9 cellular contexts compared by ENCODE assay signal in the genomic region with DNA sequence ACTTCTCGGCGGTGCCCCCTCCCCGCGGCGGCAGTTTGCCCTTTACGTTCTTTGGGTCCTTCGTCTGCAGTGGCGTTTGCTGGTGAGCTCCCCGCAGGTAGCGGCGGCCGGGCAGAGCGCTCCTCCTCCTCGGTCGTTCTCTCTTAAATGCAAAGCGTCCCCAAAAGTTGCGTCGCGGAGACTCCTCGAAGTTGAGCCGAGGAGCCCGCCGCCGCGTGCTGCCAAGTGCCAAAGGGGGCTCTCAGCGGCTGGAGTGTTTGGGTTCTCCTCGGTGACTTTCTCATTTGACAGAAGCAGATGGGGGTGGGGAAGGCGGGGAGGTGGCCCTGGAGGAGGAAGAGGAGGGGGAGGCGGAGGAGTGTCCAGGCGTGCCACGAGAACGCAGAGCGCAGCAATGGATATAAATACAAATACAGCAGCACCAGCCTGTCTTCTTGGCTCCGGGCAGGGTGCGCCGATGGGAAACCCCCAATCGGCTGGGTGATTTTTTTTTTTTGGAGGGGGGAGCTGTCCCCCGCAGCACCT. TPM values are rescaled to one million over a fixed set of nuclear protein-coding genes. Genes with fewer than 3 reads are reported as not detected.
DNase-seq lines count a peak whose midpoint lies in the region; ATAC-seq and TF ChIP-seq lines count a peak whose summit lies in the region.
"Had no signal": no experiment of that assay in that cellular context is flagged by ENCODE, and none has a peak within 500 bp of the region (broad histone marks: within the 10 kb centered on the region; RNA-seq: fewer than 3 reads in every experiment).

Gene SOX21 (minus strand): TSS at position 259 of the 525 bp plus-strand sequence. CDS start 496 bp downstream, outside the sequence.

- H3K27me3 ChIP-seq in lower lobe of right lung (ENCODE audit: low read depth) (peaks cover 90% of the 10 kb centered on the region), aorta (ENCODE audit: control insufficient read depth in 1 of 2, insufficient read depth in 2 of 2, low read length in 1 of 2) (no peaks in the 10 kb centered on the region)

- intact Hi-C loops in natural killer cell (cut with micrococcal nuclease) (no loop called here), lower lobe of right lung (cut with DNase I) (no loop called here), aorta (cut with DNase I) (no loop called here)

- H3K4me3 ChIP-seq in lower lobe of right lung = peak within 1 kb of the TSS; percentile 46
- H3K4me3 ChIP-seq in aorta (ENCODE audit: low read length in 2 of 2) = peak within 1 kb of the TSS; percentile 29 to 43

- H3K4me3 Mint-ChIP-seq in natural killer cell = peak within 1 kb of the TSS; percentile 17
- no peak within 1 kb of the TSS for H3K4me3 Mint-ChIP-seq in natural killer cell treated with Interleukin-12 subunit alpha and Interleukin-12 subunit beta and Interleukin-15 and Interleukin-18, amount 100 ng/mL, for 72 hours

- no peak within 1 kb of the TSS for H3K27ac ChIP-seq in lower lobe of right lung
- no peak within 1 kb of the TSS for H3K27ac ChIP-seq in aorta (ENCODE audit: low read depth in 1 of 2, low read length in 2 of 2)

- ATAC-seq in natural killer cell = no peak
- no peak for ATAC-seq in natural killer cell treated with Interleukin-12 subunit alpha and Interleukin-12 subunit beta and Interleukin-15 and Interleukin-18, amount 100 ng/mL, for 72 hours
- ATAC-seq in lower lobe of right lung = peak in 1 of 2 donors; percentile 16
- ATAC-seq in aorta (ENCODE audit: low FRiP score) = peak; percentile 10
- no peak for ATAC-seq in GM18858 (IDR thresholded peaks at IDR 0.05; ENCODE audit: unreplicated experiment)

- no peaks in the 10 kb centered on the region for H3K36me3 Mint-ChIP-seq in natural killer cell
- peaks cover 10% of the 10 kb centered on the region for H3K36me3 Mint-ChIP-seq in natural killer cell treated with Interleukin-12 subunit alpha and Interleukin-12 subunit beta and Interleukin-15 and Interleukin-18, amount 100 ng/mL, for 72 hours

- no peak within 1 kb of the TSS for H3K27ac Mint-ChIP-seq in natural killer cell
- no peak within 1 kb of the TSS for H3K27ac Mint-ChIP-seq in natural killer cell treated with Interleukin-12 subunit alpha and Interleukin-12 subunit beta and Interleukin-15 and Interleukin-18, amount 100 ng/mL, for 72 hours

- H3K4me1 ChIP-seq in lower lobe of right lung (peaks cover 33% of the 10 kb centered on the region), aorta (ENCODE audit: control insufficient read depth in 1 of 2, insufficient read depth in 2 of 2, low read length in 2 of 2) (no peaks in the 10 kb centered on the region)

- DNase-seq in natural killer cell (no peak), amygdala (lab: John Stamatoyannopoulos, UW) (peak in 43 of 56 donors; percentile 5 to 68 (median 40)), lower lobe of right lung (no peak), aorta (peak in 1 of 2 donors; percentile 35), inferior parietal cortex (ENCODE audit: extremely low spot score) (no peak)
- DNase-seq in natural killer cell treated with Interleukin-12 subunit alpha and Interleukin-12 subunit beta and Interleukin-15 and Interleukin-18, amount 100 ng/mL, for 72 hours (ENCODE audit: low spot score) = no peak
- no peak for DNase-seq in activated CD4-positive, CD25-positive, alpha-beta regulatory T cell treated with anti-CD3 and anti-CD28 coated beads, Interleukin-2, amount 50 U/mL, for 72 hours

- H3K36me3 ChIP-seq in lower lobe of right lung (no peaks in the 10 kb centered on the region), aorta (ENCODE audit: control insufficient read depth in 1 of 2, insufficient read depth in 2 of 2, low read length in 1 of 2) (no peaks in the 10 kb centered on the region)

- H3K4me1 Mint-ChIP-seq in natural killer cell = peaks cover 6 to 7% of the 10 kb centered on the region in 2 donors
- H3K4me1 Mint-ChIP-seq in natural killer cell treated with Interleukin-12 subunit alpha and Interleukin-12 subunit beta and Interleukin-15 and Interleukin-18, amount 100 ng/mL, for 72 hours (ENCODE audit: low read depth in 2 of 2) = peaks cover 6 to 11% of the 10 kb centered on the region in 2 donors

- H3K9me3 Mint-ChIP-seq in natural killer cell = no peaks in the 10 kb centered on the region
- no peaks in the 10 kb centered on the region for H3K9me3 Mint-ChIP-seq in natural killer cell treated with Interleukin-12 subunit alpha and Interleukin-12 subunit beta and Interleukin-15 and Interleukin-18, amount 100 ng/mL, for 72 hours

- peaks cover 43 to 69% of the 10 kb centered on the region in 2 donors for H3K27me3 Mint-ChIP-seq in natural killer cell (ENCODE audit: low read depth in 2 of 2)
- peaks cover 55 to 67% of the 10 kb centered on the region in 2 donors for H3K27me3 Mint-ChIP-seq in natural killer cell treated with Interleukin-12 subunit alpha and Interleukin-12 subunit beta and Interleukin-15 and Interleukin-18, amount 100 ng/mL, for 72 hours

- 1 to 2% methylated on average over 32 to 38 of the region's 38 CpGs for WGBS in aorta, 2 donors

- TF ChIP-seq CTCF in natural killer cell (IDR thresholded peaks at IDR 0.05) (no peak), lower lobe of right lung (IDR thresholded peaks at IDR 0.05) (no peak)

- H3K9me3 ChIP-seq in lower lobe of right lung = no peaks in the 10 kb centered on the region
- no peaks in the 10 kb centered on the region for H3K9me3 ChIP-seq in aorta (ENCODE audit: control insufficient read depth, low read length)

RNA-seq across cellular contexts. Expression of gene SOX21, which starts in this region (rescaled TPM):
- total RNA-seq in natural killer cell = not detected
- total RNA-seq in natural killer cell treated with Interleukin-12 subunit alpha and Interleukin-12 subunit beta and Interleukin-15 and Interleukin-18, amount 100 ng/mL, for 72 hours = not detected
- 0.18 TPM for total RNA-seq in lower lobe of right lung
- total RNA-seq in aorta = not detected
- under 1 TPM in 1 of 2 donors, not detected in 1; 0.15 TPM for polyA plus RNA-seq in aorta
- total RNA-seq: activated CD8-positive, alpha-beta memory T cell treated with anti-CD3 and anti-CD28 coated beads for 36 hours had no signal

Comparison
In these comparisons a context has a peak if more than half of its experiments do, and no peak if none do; other contexts are left out.
1. Peak in ATAC-seq and H3K4me3 ChIP-seq in aorta; RNA of the gene not detected or under 1 TPM.
2. DNase-seq: peak in amygdala (43 of 56); none in natural killer cell (single experiment), natural killer cell treated with Interleukin-12 subunit alpha and Interleukin-12 subunit beta and Interleukin-15 and Interleukin-18, amount 100 ng/mL, for 72 hours (single experiment), lower lobe of right lung (single experiment), inferior parietal cortex (single experiment) and activated CD4-positive, CD25-positive, alpha-beta regulatory T cell treated with anti-CD3 and anti-CD28 coated beads, Interleukin-2, amount 50 U/mL, for 72 hours (single experiment).